ENCODE assay signal across 12 cellular contexts in the genomic region with DNA sequence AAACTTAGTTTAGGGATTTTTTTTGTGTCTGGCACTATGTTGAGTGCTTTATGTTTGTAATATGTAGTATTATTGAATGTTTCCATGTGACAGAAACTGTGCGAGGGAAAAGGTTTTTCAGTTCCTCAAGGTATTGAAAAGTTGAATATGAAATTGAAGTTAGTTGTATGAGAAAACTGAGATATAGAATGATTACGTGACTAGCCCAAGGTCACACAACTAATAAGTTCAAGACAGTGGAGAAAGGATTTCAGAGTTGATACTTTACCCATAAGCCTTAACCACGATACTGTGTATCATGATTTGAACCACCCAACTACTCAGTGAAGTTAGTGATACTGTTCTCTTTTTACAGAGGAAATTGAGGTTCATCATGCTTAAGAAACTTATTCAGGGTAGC. TPM values are rescaled to one million over a fixed set of nuclear protein-coding genes. Genes with fewer than 3 reads are reported as not detected.
DNase-seq lines count a peak whose midpoint lies in the region; ATAC-seq and TF ChIP-seq lines count a peak whose summit lies in the region.
"Had no signal": no experiment of that assay in that cellular context is flagged by ENCODE, and none has a peak within 500 bp of the region (broad histone marks: within the 10 kb centered on the region; RNA-seq: fewer than 3 reads in every experiment).

No MANE protein-coding gene starts in this region.

- TF ChIP-seq CTCF in DND-41 (IDR thresholded peaks at IDR 0.05; ENCODE audit: borderline replicate concordance, extremely low read depth, low read length, poor library complexity, severe bottlenecking): no peak
- no peak for TF ChIP-seq CTCF in sigmoid colon (IDR thresholded peaks at IDR 0.05)

- ATAC-seq in DND-41 (ENCODE audit: insufficient read depth, low read depth) (peak; percentile 40; the same call in 1 of the 3 replicates), GM19328 (IDR thresholded peaks at IDR 0.05; ENCODE audit: unreplicated experiment) (peak; percentile 41), HG03103 (IDR thresholded peaks at IDR 0.05; ENCODE audit: low read depth, unreplicated experiment) (peak; percentile 47)
- ATAC-seq in activated T-helper 17 cell treated with anti-CD3 and anti-CD28 coated beads, Interleukin-2, amount 50 U/mL, for 72 hours (replicated peaks): peak; percentile 69

- H3K4me1 Mint-ChIP-seq in activated T-helper 17 cell treated with anti-CD3 and anti-CD28 coated beads, Interleukin-2, amount 50 U/mL, for 72 hours: peaks cover 45% of the 10 kb centered on the region

- TF ChIP-seq POLR2A in sigmoid colon (IDR thresholded peaks at IDR 0.05): no peak

- DNase-seq in DND-41: no peak
- DNase-seq in sigmoid colon: no peak
- DNase-seq in NCI-H345 (lab: John Stamatoyannopoulos, UW): no peak
- DNase-seq in head of caudate nucleus: no peak
- no peak for DNase-seq in glomerular visceral epithelial cell (ENCODE audit: extremely low spot score)
- DNase-seq: DMS 273 treated with DMSO at 0.1 percent for 48 hours, NCI-H524 treated with DMSO at 0.1 percent for 48 hours, T-helper 9 cell had no signal

- H3K27me3 ChIP-seq in DND-41 (ENCODE audit: insufficient read depth, low read length, poor library complexity) (no peaks in the 10 kb centered on the region), sigmoid colon (no peaks in the 10 kb centered on the region)

- H3K4me1 ChIP-seq in DND-41 (ENCODE audit: insufficient read depth, low read length) (peaks cover 42% of the 10 kb centered on the region), sigmoid colon (peaks cover 0 to 79% (median 62%) of the 10 kb centered on the region in 4 donors)

- intact Hi-C loops in sigmoid colon (cut with DNase I): no loop called here
- intact Hi-C loops in head of caudate nucleus (cut with DNase I): no loop called here

- H4K20me1 ChIP-seq in DND-41 (ENCODE audit: insufficient read depth, low read length): peaks cover 77% of the 10 kb centered on the region

- H3K9me3 Mint-ChIP-seq in activated T-helper 17 cell treated with anti-CD3 and anti-CD28 coated beads, Interleukin-2, amount 50 U/mL, for 72 hours: no peaks in the 10 kb centered on the region
- H3K9me3 Mint-ChIP-seq: IgD-negative memory B cell had no signal

- H3K36me3 ChIP-seq in DND-41 (ENCODE audit: insufficient read depth, low read length) (peaks cover 14% of the 10 kb centered on the region), sigmoid colon (peaks cover 0 to 4% (median 0%) of the 10 kb centered on the region in 4 donors)

- H3K9me3 ChIP-seq in DND-41 (ENCODE audit: insufficient read depth, low read length, severe bottlenecking) (no peaks in the 10 kb centered on the region), sigmoid colon (no peaks in the 10 kb centered on the region)

- H3K27ac ChIP-seq in DND-41 (ENCODE audit: low read length): no peak overlapping the region
- no peak overlapping the region for H3K27ac ChIP-seq in sigmoid colon

- H2AFZ ChIP-seq in DND-41 (ENCODE audit: low read depth, low read length): no peak overlapping the region

- H3K79me2 ChIP-seq in DND-41 (ENCODE audit: insufficient read depth, low read length): peaks cover 100% of the 10 kb centered on the region

- peaks cover 21% of the 10 kb centered on the region for H3K36me3 Mint-ChIP-seq in activated T-helper 17 cell treated with anti-CD3 and anti-CD28 coated beads, Interleukin-2, amount 50 U/mL, for 72 hours (ENCODE audit: low read depth)
- H3K36me3 Mint-ChIP-seq: IgD-negative memory B cell had no signal

- peak overlapping the region; percentile 62 for H3K27ac Mint-ChIP-seq in activated T-helper 17 cell treated with anti-CD3 and anti-CD28 coated beads, Interleukin-2, amount 50 U/mL, for 72 hours

- H3K4me3 Mint-ChIP-seq in activated T-helper 17 cell treated with anti-CD3 and anti-CD28 coated beads, Interleukin-2, amount 50 U/mL, for 72 hours: peak overlapping the region; percentile 56

- H3K4me3 ChIP-seq in DND-41 (ENCODE audit: low read depth in 1 of 2, low read length in 2 of 2) (no peak overlapping the region), sigmoid colon (no peak overlapping the region)

- 62 to 68% methylated on average over 3 of the region's 3 CpGs for WGBS in sigmoid colon, 2 donors

- H3K9ac ChIP-seq in DND-41 (ENCODE audit: low read depth, low read length): no peak overlapping the region

- peak overlapping the region; percentile 91; the same call in 1 of the 2 replicates for H3K4me2 ChIP-seq in DND-41 (ENCODE audit: insufficient read depth, low read length)

- no peak for TF ChIP-seq EP300 in sigmoid colon (IDR thresholded peaks at IDR 0.05)

- no peaks in the 10 kb centered on the region for H3K27me3 Mint-ChIP-seq in activated T-helper 17 cell treated with anti-CD3 and anti-CD28 coated beads, Interleukin-2, amount 50 U/mL, for 72 hours
- H3K27me3 Mint-ChIP-seq: IgD-negative memory B cell had no signal

RNA-seq across cellular contexts. Expression of a gene that starts 5.7 kb away (rescaled TPM):
- 10 to 100 TPM; 48.3 to 50.9 TPM for total RNA-seq in activated T-helper 17 cell treated with anti-CD3 and anti-CD28 coated beads, Interleukin-2, amount 50 U/mL, for 72 hours
- total RNA-seq in sigmoid colon: 10 to 100 TPM; 53.5 to 66.4 (median 60.4) TPM
- 10 to 100 TPM in 1 of 3 donors, 1 to 10 TPM in 2; 7.6 to 16.7 (median 7.8) TPM for polyA plus RNA-seq in sigmoid colon
